In genomic region chr2:184053326-184053725, GRCh38 we compare ENCODE assay signal across 15 cellular contexts.
A peak's percentile ranks its signal among the peaks of the same experiment; 100 is the strongest.
DNase-seq lines count a peak whose midpoint lies in the region; ATAC-seq and TF ChIP-seq lines count a peak whose summit lies in the region.
"Had no signal": no experiment of that assay in that cellular context is flagged by ENCODE, and none has a peak within 500 bp of the region (broad histone marks: within the 10 kb centered on the region; RNA-seq: fewer than 3 reads in every experiment).

No MANE protein-coding gene starts in this region.

- ATAC-seq in naive thymus-derived CD4-positive, alpha-beta T cell = no peak
- ATAC-seq in HG02840 (IDR thresholded peaks at IDR 0.05; ENCODE audit: low FRiP score, unreplicated experiment) (no peak), GM19035 (IDR thresholded peaks at IDR 0.05; ENCODE audit: unreplicated experiment) (no peak)
- ATAC-seq: heart right ventricle had no signal

- H3K27ac ChIP-seq in neural progenitor cell = no peak overlapping the region
- no peak overlapping the region for H3K27ac ChIP-seq in naive thymus-derived CD4-positive, alpha-beta T cell (ENCODE audit: low read depth, low read length)
- H3K27ac ChIP-seq: C4-2B, heart right ventricle, skin epidermis had no signal

- H3K27me3 Mint-ChIP-seq in MCF 10A (ENCODE audit: insufficient read depth, unreplicated experiment) = no peaks in the 10 kb centered on the region
- H3K27me3 Mint-ChIP-seq in neural progenitor cell (ENCODE audit: insufficient read depth, low read depth) = no peaks in the 10 kb centered on the region
- no peaks in the 10 kb centered on the region for H3K27me3 Mint-ChIP-seq in naive thymus-derived CD4-positive, alpha-beta T cell
- H3K27me3 Mint-ChIP-seq: activated B cell treated with CpG ODN at 0.5 μM for 24 hours; activated naive CD4-positive, alpha-beta T cell treated with anti-CD3 and anti-CD28 coated beads, Interleukin-2, amount 10 ng/mL, durations not matched to agents 7 days and 5 days had no signal

- H3K36me3 Mint-ChIP-seq in MCF 10A (ENCODE audit: insufficient read depth, unreplicated experiment) (no peaks in the 10 kb centered on the region), neural progenitor cell (no peaks in the 10 kb centered on the region)
- H3K36me3 Mint-ChIP-seq in naive thymus-derived CD4-positive, alpha-beta T cell = no peaks in the 10 kb centered on the region
- H3K36me3 Mint-ChIP-seq: activated naive CD4-positive, alpha-beta T cell treated with anti-CD3 and anti-CD28 coated beads, Interleukin-2, amount 10 ng/mL, durations not matched to agents 7 days and 5 days had no signal

- no peak for TF ChIP-seq CTCF in MCF 10A (IDR thresholded peaks at IDR 0.05; ENCODE audit: unreplicated experiment)
- no peak for TF ChIP-seq CTCF in neural progenitor cell (IDR thresholded peaks at IDR 0.05)

- H3F3A ChIP-seq in neural progenitor cell (ENCODE audit: low read depth) = no peaks in the 10 kb centered on the region

- H3K4me1 Mint-ChIP-seq in MCF 10A (ENCODE audit: insufficient read depth, unreplicated experiment) = no peaks in the 10 kb centered on the region
- H3K4me1 Mint-ChIP-seq in neural progenitor cell = no peaks in the 10 kb centered on the region
- no peaks in the 10 kb centered on the region for H3K4me1 Mint-ChIP-seq in naive thymus-derived CD4-positive, alpha-beta T cell
- H3K4me1 Mint-ChIP-seq: activated B cell treated with CpG ODN at 0.5 μM for 24 hours; activated naive CD4-positive, alpha-beta T cell treated with anti-CD3 and anti-CD28 coated beads, Interleukin-2, amount 10 ng/mL, durations not matched to agents 7 days and 5 days had no signal

- no peaks in the 10 kb centered on the region for H3K27me3 ChIP-seq in neural progenitor cell
- no peaks in the 10 kb centered on the region for H3K27me3 ChIP-seq in naive thymus-derived CD4-positive, alpha-beta T cell (ENCODE audit: control insufficient read depth in 2 of 2, insufficient read depth in 2 of 2, low read length in 2 of 2)
- H3K27me3 ChIP-seq: heart right ventricle had no signal

- no peaks in the 10 kb centered on the region for H3K79me2 ChIP-seq in neural progenitor cell (ENCODE audit: low read depth)

- H3K27ac Mint-ChIP-seq in MCF 10A (ENCODE audit: low read depth, unreplicated experiment) (no peak overlapping the region), neural progenitor cell (no peak overlapping the region)
- H3K27ac Mint-ChIP-seq in naive thymus-derived CD4-positive, alpha-beta T cell = no peak overlapping the region
- H3K27ac Mint-ChIP-seq: activated B cell treated with CpG ODN at 0.5 μM for 24 hours; activated naive CD4-positive, alpha-beta T cell treated with anti-CD3 and anti-CD28 coated beads, Interleukin-2, amount 10 ng/mL, durations not matched to agents 7 days and 5 days had no signal

- POLR2A ChIA-PET in MCF 10A (lab: Yijun Ruan, JAX) = no interaction called here
- POLR2A ChIA-PET in naive thymus-derived CD4-positive, alpha-beta T cell (lab: Charles Lee) = no interaction called here

- H3K9me3 ChIP-seq in neural progenitor cell (ENCODE audit: low read depth) = no peaks in the 10 kb centered on the region
- H3K9me3 ChIP-seq in naive thymus-derived CD4-positive, alpha-beta T cell (ENCODE audit: control insufficient read depth in 2 of 3, low read length in 3 of 3) = no peaks in the 10 kb centered on the region

- no peak overlapping the region for H3K4me3 Mint-ChIP-seq in MCF 10A (ENCODE audit: unreplicated experiment)
- no peak overlapping the region for H3K4me3 Mint-ChIP-seq in neural progenitor cell
- H3K4me3 Mint-ChIP-seq in naive thymus-derived CD4-positive, alpha-beta T cell = no peak overlapping the region
- H3K4me3 Mint-ChIP-seq: activated B cell treated with CpG ODN at 0.5 μM for 24 hours; activated naive CD4-positive, alpha-beta T cell treated with anti-CD3 and anti-CD28 coated beads, Interleukin-2, amount 10 ng/mL, durations not matched to agents 7 days and 5 days had no signal

- intact Hi-C loops in MCF 10A (cut with micrococcal nuclease) = loop anchor here (10.0 kb wide), 1 partner anchor 809 kb away; no protein-coding TSS in a partner anchor
- intact Hi-C loops in naive thymus-derived CD4-positive, alpha-beta T cell (cut with micrococcal nuclease) = no loop called here

- no peak overlapping the region for H3K4me3 ChIP-seq in neural progenitor cell
- no peak overlapping the region for H3K4me3 ChIP-seq in naive thymus-derived CD4-positive, alpha-beta T cell (ENCODE audit: low read length)
- H3K4me3 ChIP-seq: heart right ventricle, skin epidermis had no signal

- H3K9me3 Mint-ChIP-seq in MCF 10A (ENCODE audit: unreplicated experiment) (no peaks in the 10 kb centered on the region), neural progenitor cell (no peaks in the 10 kb centered on the region)
- peaks cover 0 to 3% (median 0%) of the 10 kb centered on the region in 11 donors for H3K9me3 Mint-ChIP-seq in naive thymus-derived CD4-positive, alpha-beta T cell
- H3K9me3 Mint-ChIP-seq: activated B cell treated with CpG ODN at 0.5 μM for 24 hours had no signal

- DNase-seq in HT-29 (ENCODE audit: low spot score) (peak; percentile 71), NCI-H345 treated with DMSO at 0.1 percent for 48 hours (lab: John Stamatoyannopoulos, UW; ENCODE audit: unreplicated experiment) (peak; percentile 24), MCF 10A (ENCODE audit: unreplicated experiment) (peak; percentile 51), neural progenitor cell (ENCODE audit: low spot score) (no peak), inferior parietal cortex (ENCODE audit: extremely low spot score) (no peak)
- DNase-seq in naive thymus-derived CD4-positive, alpha-beta T cell = no peak
- DNase-seq: activated B cell treated with CpG ODN at 0.5 μM for 24 hours; activated naive CD4-positive, alpha-beta T cell treated with anti-CD3 and anti-CD28 coated beads, Interleukin-2, amount 10 ng/mL, durations not matched to agents 7 days and 5 days; caudate nucleus; heart right ventricle; NCI-H1048 had no signal

- no peak overlapping the region for H3K4me2 ChIP-seq in neural progenitor cell

- no peaks in the 10 kb centered on the region for H3K4me1 ChIP-seq in neural progenitor cell
- no peaks in the 10 kb centered on the region for H3K4me1 ChIP-seq in naive thymus-derived CD4-positive, alpha-beta T cell (ENCODE audit: control insufficient read depth in 2 of 2, insufficient read depth in 2 of 2, low read length in 2 of 2)
- H3K4me1 ChIP-seq: heart right ventricle had no signal

- H3K36me3 ChIP-seq in neural progenitor cell = no peaks in the 10 kb centered on the region
- no peaks in the 10 kb centered on the region for H3K36me3 ChIP-seq in naive thymus-derived CD4-positive, alpha-beta T cell (ENCODE audit: control insufficient read depth in 2 of 3, insufficient read depth in 3 of 3, low read length in 3 of 3)
- H3K36me3 ChIP-seq: heart right ventricle had no signal

- no TSS peak for BruUV-seq in MCF 10A (replicated peaks; lab: Mats Ljungman, UMichigan)

- H4K20me1 ChIP-seq in neural progenitor cell (ENCODE audit: low read depth) = no peaks in the 10 kb centered on the region

- H3K9ac ChIP-seq in neural progenitor cell = no peak overlapping the region

- H2AFZ ChIP-seq in neural progenitor cell (replicated peaks) = peak overlapping the region; percentile 68

- CTCF ChIA-PET in MCF 10A (lab: Yijun Ruan, JAX) = interaction anchor here (0.7 to 1.1 kb wide), 2 partner anchors 9 to 23 kb away, joined by 3 read pairs; no protein-coding TSS in a partner anchor
- CTCF ChIA-PET in naive thymus-derived CD4-positive, alpha-beta T cell (lab: Charles Lee) = no interaction called here

Comparison
In these comparisons a context has a peak if more than half of its experiments do, and no peak if none do; other contexts are left out.
1. DNase-seq: peak in HT-29 (single experiment), NCI-H345 treated with DMSO at 0.1 percent for 48 hours (single experiment) and MCF 10A (single experiment); none in neural progenitor cell (single experiment), naive thymus-derived CD4-positive, alpha-beta T cell (0 of 9) and inferior parietal cortex (single experiment).